1 cellular context compared by ENCODE assay signal in genomic region chr6:142642651-142643050, GRCh38.
TF ChIP-seq lines count a peak whose summit lies in the region.

No MANE protein-coding gene starts in this region.

TF ChIP-seq in H1, 55 proteins besides CTCF, POLR2A, EP300 and RAD21:
- TF ChIP-seq CTBP2 (IDR thresholded peaks at IDR 0.05; ENCODE audit: borderline replicate concordance, insufficient read depth, insufficient read length, low read length) (no peak), SP4 (IDR thresholded peaks at IDR 0.05; ENCODE audit: low read length) (no peak), KDM4A (IDR thresholded peaks at IDR 0.05; ENCODE audit: low read depth, low read length, severe bottlenecking) (no peak), RXRA (IDR thresholded peaks at IDR 0.05; ENCODE audit: insufficient read depth, low read depth, low read length) (no peak), PHF8 (conservative IDR thresholded peaks at IDR 0.05; ENCODE audit: low read depth, low read length) (no peak), SRF (IDR thresholded peaks at IDR 0.05; ENCODE audit: low read depth, low read length) (no peak), SIN3A (conservative IDR thresholded peaks at IDR 0.05 in 1 of 2, IDR thresholded peaks at IDR 0.05 in 1 of 2; ENCODE audit: low read depth in 1 of 2, low read length in 2 of 2) (no peak), CHD2 (IDR thresholded peaks at IDR 0.05; ENCODE audit: low read length) (no peak), POU5F1 (IDR thresholded peaks at IDR 0.05; ENCODE audit: low read depth, low read length) (no peak), EZH2 (IDR thresholded peaks at IDR 0.05; ENCODE audit: low read depth, low read length, severe bottlenecking) (no peak), RFX5 (IDR thresholded peaks at IDR 0.05; ENCODE audit: borderline replicate concordance, low read depth, low read length) (no peak), RNF2 (IDR thresholded peaks at IDR 0.05; ENCODE audit: borderline replicate concordance, low read depth, low read length, missing control alignments, poor library complexity, severe bottlenecking) (no peak), CREB1 (IDR thresholded peaks at IDR 0.05) (no peak), CBX5 (IDR thresholded peaks at IDR 0.05; ENCODE audit: low read depth, low read length) (no peak), TEAD4 (IDR thresholded peaks at IDR 0.05; ENCODE audit: low read depth, low read length) (no peak), YY1 (IDR thresholded peaks at IDR 0.05; ENCODE audit: low read depth, low read length) (no peak), SP2 (IDR thresholded peaks at IDR 0.05; ENCODE audit: low read length) (no peak)
